In the genomic region with DNA sequence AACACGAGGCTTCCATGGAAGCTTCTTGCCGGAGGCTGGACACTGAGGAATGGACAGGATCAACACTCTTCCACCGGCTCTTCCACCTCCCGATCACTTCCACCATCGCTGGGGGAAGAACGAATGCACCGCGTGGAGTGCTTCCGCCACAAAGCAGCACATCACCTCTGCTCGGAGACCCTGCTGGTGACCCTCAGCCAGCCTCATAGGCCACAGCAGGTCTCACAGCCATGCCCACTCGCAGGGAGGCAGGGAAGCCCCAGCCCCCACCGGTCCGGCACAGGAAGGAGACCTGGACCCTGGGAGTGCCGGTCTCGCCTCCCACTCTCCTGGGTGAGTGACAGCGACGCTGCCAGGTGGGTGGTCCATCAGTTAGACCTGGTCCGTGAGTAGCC, we compare ENCODE assay signal across 20 cellular contexts. TPM values are rescaled to one million over a fixed set of nuclear protein-coding genes. Genes with fewer than 3 reads are reported as not detected.
DNase-seq lines count a peak whose midpoint lies in the region; ATAC-seq and TF ChIP-seq lines count a peak whose summit lies in the region.
"Had no signal": no experiment of that assay in that cellular context is flagged by ENCODE, and none has a peak within 500 bp of the region (broad histone marks: within the 10 kb centered on the region; RNA-seq: fewer than 3 reads in every experiment).

No MANE protein-coding gene starts in this region.

- peaks cover 56 to 78% (median 74%) of the 10 kb centered on the region in 3 donors for H3K4me1 Mint-ChIP-seq in T-cell

- peaks cover 24% of the 10 kb centered on the region for H3K36me3 Mint-ChIP-seq in T-cell

- no peaks in the 10 kb centered on the region for H3K9me3 Mint-ChIP-seq in T-cell
- H3K9me3 Mint-ChIP-seq: mesothelial cell of epicardium, WTC11 had no signal

- no peak overlapping the region for H3K4me3 ChIP-seq in A673 (ENCODE audit: low read depth, low read length, poor library complexity, severe bottlenecking)
- 0 out of 20 replicates have a peak overlapping the region, but pooled peaks of 1 of the 10 experiments have one; percentile 7 for H3K4me3 ChIP-seq in BLaER1 treated with 17β-estradiol and CSF1 and Interleukin-3, amounts not matched to agents 10 nM and 100 nM
- H3K4me3 ChIP-seq: heart right ventricle, tibial artery had no signal

- POLR2A ChIA-PET in A673 (lab: Charles Lee; ENCODE audit: low non-redundant PET) = no interaction called here
- POLR2A ChIA-PET in T-cell (lab: Charles Lee) = no interaction called here

- intact Hi-C loops in A673 (cut with micrococcal nuclease; ENCODE audit: unreplicated experiment) = no loop called here

- CTCF ChIA-PET in A673 (lab: Charles Lee) (no interaction called here), T-cell (lab: Charles Lee) (no interaction called here)

- H3K9ac ChIP-seq in BLaER1 treated with 17β-estradiol and CSF1 and Interleukin-3, amounts not matched to agents 10 nM and 100 nM = peak overlapping the region in 8 of 11 experiments; percentile 12 to 60 (median 45); a peak in 10 of 22 replicates
- H3K9ac ChIP-seq: KMS-11 had no signal

- peak overlapping the region; percentile 51 for H3K27ac ChIP-seq in A673 (ENCODE audit: low read depth, low read length, poor library complexity, severe bottlenecking)
- peak overlapping the region in 9 of 11 experiments; percentile 27 to 88 (median 78); a peak in 16 of 22 replicates for H3K27ac ChIP-seq in BLaER1 treated with 17β-estradiol and CSF1 and Interleukin-3, amounts not matched to agents 10 nM and 100 nM
- H3K27ac ChIP-seq: HL-60, tibial artery had no signal

- no peak for TF ChIP-seq CTCF in A673 (conservative IDR thresholded peaks at IDR 0.05; ENCODE audit: low read depth, low read length)

- peaks cover 12 to 48% (median 34%) of the 10 kb centered on the region in 11 experiments; a peak in 20 of 22 replicates for H4K20me1 ChIP-seq in BLaER1 treated with 17β-estradiol and CSF1 and Interleukin-3, amounts not matched to agents 10 nM and 100 nM

- peaks cover 36% of the 10 kb centered on the region for H3K4me1 ChIP-seq in A673 (ENCODE audit: insufficient read depth, low read length, poor library complexity, severe bottlenecking)
- H3K4me1 ChIP-seq in BLaER1 treated with 17β-estradiol and CSF1 and Interleukin-3, amounts not matched to agents 10 nM and 100 nM = peaks cover 70 to 92% (median 89%) of the 10 kb centered on the region in 10 experiments
- H3K4me1 ChIP-seq: BE2C had no signal

- no TSS peak for BruUV-seq in A673 (replicated peaks; lab: Mats Ljungman, UMichigan)

- ATAC-seq in T-cell (replicated peaks in 1 of 4) = no peak
- ATAC-seq in GM18505 (IDR thresholded peaks at IDR 0.05; ENCODE audit: unreplicated experiment) = no peak
- ATAC-seq: heart right ventricle, WTC11 had no signal

- H3K4me2 ChIP-seq in BLaER1 treated with 17β-estradiol and CSF1 and Interleukin-3, amounts not matched to agents 10 nM and 100 nM = peak overlapping the region; percentile 64 to 94 (median 81); a peak in 21 of 22 replicates
- H3K4me2 ChIP-seq: KMS-11 had no signal

- TF ChIP-seq POLR2A in GM18505 (IDR thresholded peaks at IDR 0.05; ENCODE audit: borderline replicate concordance, extremely low read depth, insufficient read depth, insufficient read length) = no peak

- no peaks in the 10 kb centered on the region for H3K27me3 ChIP-seq in A673 (replicated peaks; ENCODE audit: insufficient read depth, low read depth, low read length, poor library complexity)
- no peaks in the 10 kb centered on the region for H3K27me3 ChIP-seq in BLaER1 treated with 17β-estradiol and CSF1 and Interleukin-3, amounts not matched to agents 10 nM and 100 nM
- H3K27me3 ChIP-seq: BE2C, heart right ventricle, tibial artery had no signal

- no peak for DNase-seq in A673 (ENCODE audit: low spot score)
- DNase-seq in T-cell = no peak
- DNase-seq in mesenteric fat pad (ENCODE audit: low spot score) = peak; percentile 88
- no peak for DNase-seq in DMS53 (lab: John Stamatoyannopoulos, UW)
- DNase-seq in NCI-H187 (lab: John Stamatoyannopoulos, UW) = no peak
- no peak for DNase-seq in mucosa of gallbladder (ENCODE audit: low spot score)
- DNase-seq: activated CD8-positive, alpha-beta memory T cell treated with anti-CD3 and anti-CD28 coated beads, Interleukin-2, amount 50 U/mL, for 48 hours; BE2C; caudate nucleus; effector CD4-positive, alpha-beta T cell; heart right ventricle; NCI-H1092 treated with DMSO at 0.1 percent for 48 hours; NCI-H774 had no signal

- H3K27ac Mint-ChIP-seq in T-cell = peak overlapping the region; percentile 98 to 99
- H3K27ac Mint-ChIP-seq: mesothelial cell of epicardium, WTC11 had no signal

- H3K36me3 ChIP-seq in A673 (ENCODE audit: insufficient read depth, low read length, poor library complexity, severe bottlenecking) = peaks cover 22% of the 10 kb centered on the region
- peaks cover 17 to 32% (median 28%) of the 10 kb centered on the region in 11 experiments for H3K36me3 ChIP-seq in BLaER1 treated with 17β-estradiol and CSF1 and Interleukin-3, amounts not matched to agents 10 nM and 100 nM

- H3K4me3 Mint-ChIP-seq in T-cell = peak overlapping the region in 1 of 3 donors; percentile 40
- H3K4me3 Mint-ChIP-seq: mesothelial cell of epicardium, WTC11 had no signal

- no peaks in the 10 kb centered on the region for H3K9me3 ChIP-seq in A673 (ENCODE audit: low read depth, low read length, poor library complexity, severe bottlenecking)
- H3K9me3 ChIP-seq in BLaER1 treated with 17β-estradiol and CSF1 and Interleukin-3, amounts not matched to agents 10 nM and 100 nM (replicated peaks in 1 of 11) = no peaks in the 10 kb centered on the region
- H3K9me3 ChIP-seq: BE2C, heart right ventricle, tibial artery had no signal

- no peaks in the 10 kb centered on the region for H3K27me3 Mint-ChIP-seq in T-cell

RNA-seq across cellular contexts. Expression of gene MRPL36, which starts 4.7 kb away (rescaled TPM):
- total RNA-seq in A673 (2021) = 89.5 and 102 TPM in 2 replicates
- total RNA-seq in T-cell = 10 to 100 TPM; 10.6 to 32.5 (median 29.8) TPM
- 50.4 TPM for total RNA-seq in mesenteric fat pad
- total RNA-seq in mucosa of gallbladder = 33.7 TPM

RNA-seq across cellular contexts. Expression of gene NDUFS6, which starts 6.3 kb away (rescaled TPM):
- total RNA-seq in A673 (2021) = 69.4 and 72.8 TPM in 2 replicates
- total RNA-seq in T-cell = 10 to 100 TPM; 16.4 to 21.7 (median 18.8) TPM
- total RNA-seq in mesenteric fat pad = 26.4 TPM
- 33.2 TPM for total RNA-seq in mucosa of gallbladder
